9 cellular contexts compared by ENCODE assay signal in genomic region chr12:29893002-29893401, GRCh38.
"Had no signal": no experiment of that assay in that cellular context is flagged by ENCODE, and none has a peak within 500 bp of the region (broad histone marks: within the 10 kb centered on the region; RNA-seq: fewer than 3 reads in every experiment).

No MANE protein-coding gene starts in this region.

- H3K27ac ChIP-seq: GM23248, HL-60 had no signal

- FAIRE-seq: H54 had no signal

- H3K9ac ChIP-seq: GM23248 had no signal

- H3K36me3 Mint-ChIP-seq: IgD-negative memory B cell had no signal

- H3K4me3 ChIP-seq: GM23248 had no signal

- H2AFZ ChIP-seq: GM23248 had no signal

- H3K4me3 Mint-ChIP-seq: H9, IgD-negative memory B cell had no signal

- H3K4me1 Mint-ChIP-seq: IgD-negative memory B cell had no signal

- DNase-seq: GM23248, GOT3, H9, HCEC 1CT, Kasumi-1, KG1 had no signal

- H3K27me3 Mint-ChIP-seq: IgD-negative memory B cell had no signal
